ENCODE assay signal across 2 cellular contexts in the genomic region with DNA sequence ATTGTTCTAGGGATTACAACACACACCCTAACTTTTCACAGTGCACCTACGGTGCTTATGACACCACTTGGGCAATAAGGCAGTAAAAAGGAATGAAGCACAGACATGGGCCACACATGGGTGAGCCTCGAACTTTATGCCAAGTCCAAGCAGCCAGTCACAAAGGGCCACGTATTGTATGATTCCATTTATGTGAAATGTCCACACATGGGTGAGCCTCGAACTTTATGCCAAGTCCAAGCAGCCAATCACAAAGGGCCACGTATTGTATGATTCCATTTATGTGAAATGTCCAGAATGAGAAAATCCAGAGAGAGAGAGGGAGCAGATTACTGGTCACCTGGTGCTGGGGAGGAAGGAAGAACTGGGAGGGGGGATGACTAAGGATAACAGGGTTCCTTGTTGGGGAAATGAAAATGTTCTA.
A peak's percentile ranks its signal among the peaks of the same experiment; 100 is the strongest.
TF ChIP-seq lines count a peak whose summit lies in the region.

No MANE protein-coding gene starts in this region.

TF ChIP-seq in Ishikawa, 13 proteins besides CTCF, POLR2A, EP300 and RAD21 (continued from another document):
- TF ChIP-seq REST (IDR thresholded peaks at IDR 0.05; ENCODE audit: low read depth) (no peak), TEAD4 (IDR thresholded peaks at IDR 0.05) (peak; percentile 67), MAX (IDR thresholded peaks at IDR 0.05) (peak; percentile 79), TCF12 (IDR thresholded peaks at IDR 0.05; ENCODE audit: low read depth) (peak; percentile 58; the same call in 1 of the 2 replicates), TAF1 (IDR thresholded peaks at IDR 0.05; ENCODE audit: low read depth) (no peak; the same call in 1 of the 2 replicates), FOXM1 (IDR thresholded peaks at IDR 0.05; ENCODE audit: borderline replicate concordance, low read depth) (peak; percentile 27; the same call in 1 of the 2 replicates), USF1 (IDR thresholded peaks at IDR 0.05) (peak; percentile 75), CEBPB (IDR thresholded peaks at IDR 0.05) (peak; percentile 74), CREB1 (IDR thresholded peaks at IDR 0.05; ENCODE audit: low read depth) (peak; percentile 60; the same call in 1 of the 2 replicates), ZBTB7A (IDR thresholded peaks at IDR 0.05; ENCODE audit: low read depth) (no peak)

TF ChIP-seq in K562, 482 proteins besides CTCF, POLR2A, EP300 and RAD21 (continued from another document):
- TF ChIP-seq ZNF318 (IDR thresholded peaks at IDR 0.05; ENCODE audit: borderline replicate concordance in 1 of 2, low read depth in 1 of 2), result no peak
- no peak for TF ChIP-seq TSC22D4 (tag; IDR thresholded peaks at IDR 0.05)
- TF ChIP-seq SRSF9 (IDR thresholded peaks at IDR 0.05; ENCODE audit: borderline replicate concordance, low read depth, low read length), result no peak
- TF ChIP-seq C11orf30 (IDR thresholded peaks at IDR 0.05; ENCODE audit: low read depth), result peak; percentile 39; the same call in 1 of the 2 replicates
- TF ChIP-seq ATF1 (CRISPR knock-in tag; IDR thresholded peaks at IDR 0.05), result no peak
- peak; percentile 37; the same call in 1 of the 2 replicates for TF ChIP-seq ATF1 (tag; IDR thresholded peaks at IDR 0.05)
- TF ChIP-seq NFE2 (IDR thresholded peaks at IDR 0.05; ENCODE audit: low read depth), result peak; percentile 66
- no peak for TF ChIP-seq CHAMP1 (IDR thresholded peaks at IDR 0.05)
- no peak for TF ChIP-seq CHD2 (IDR thresholded peaks at IDR 0.05; ENCODE audit: low read depth, low read length)
- no peak for TF ChIP-seq PHB (CRISPR knock-in tag; IDR thresholded peaks at IDR 0.05)
